ENCODE assay signal across 8 cellular contexts in genomic region chr16:21159281-21159951, GRCh38. TPM values are rescaled to one million over a fixed set of nuclear protein-coding genes. Genes with fewer than 3 reads are reported as not detected.
DNase-seq lines count a peak whose midpoint lies in the region; ATAC-seq, FAIRE-seq and TF ChIP-seq lines count a peak whose summit lies in the region.

No MANE protein-coding gene starts in this region.

- H3K79me2 ChIP-seq in PC-3 (ENCODE audit: low read length) (peaks cover 12% of the 10 kb centered on the region), keratinocyte (ENCODE audit: control insufficient read depth, insufficient read depth, low read length) (peaks cover 29% of the 10 kb centered on the region)

- TF ChIP-seq POLR2A in breast epithelium (IDR thresholded peaks at IDR 0.05), result no peak

- peak; percentile 23 for ATAC-seq in PC-3
- no peak for ATAC-seq in GM18870 (IDR thresholded peaks at IDR 0.05; ENCODE audit: unreplicated experiment)
- no peak for ATAC-seq in GM21381 (IDR thresholded peaks at IDR 0.05; ENCODE audit: unreplicated experiment)

- H3K36me3 ChIP-seq in PC-3 (ENCODE audit: low read depth, low read length), result no peaks in the 10 kb centered on the region
- no peaks in the 10 kb centered on the region for H3K36me3 ChIP-seq in breast epithelium
- H3K36me3 ChIP-seq in keratinocyte (ENCODE audit: control insufficient read depth in 2 of 2, extremely low read depth in 1 of 2, insufficient read depth in 2 of 2, low read length in 2 of 2), result peaks cover under 1 to 22% of the 10 kb centered on the region in 2 experiments

- no peaks in the 10 kb centered on the region for H3K9me3 ChIP-seq in PC-3 (ENCODE audit: low read length)
- H3K9me3 ChIP-seq in breast epithelium, result no peaks in the 10 kb centered on the region
- no peaks in the 10 kb centered on the region for H3K9me3 ChIP-seq in keratinocyte (ENCODE audit: control insufficient read depth, low read depth, low read length)

- H3K9ac ChIP-seq in PC-3 (ENCODE audit: low read length) (peak overlapping the region; percentile 72), keratinocyte (ENCODE audit: control insufficient read depth, extremely low read depth, insufficient read depth, low read length) (peak overlapping the region; percentile 86)

- CTCF ChIA-PET in PC-3 (lab: Charles Lee), result interaction anchor here (1.6 kb wide), 1 partner anchor 29 kb away, joined by 10 read pairs; no protein-coding TSS in a partner anchor

- H3F3A ChIP-seq in PC-3 (ENCODE audit: low read length, unreplicated experiment), result no peaks in the 10 kb centered on the region

- H4K20me1 ChIP-seq in PC-3 (ENCODE audit: low read length) (no peaks in the 10 kb centered on the region; the same call in 1 of the 2 replicates), keratinocyte (ENCODE audit: control insufficient read depth, extremely low read depth, insufficient read depth, low read length) (no peaks in the 10 kb centered on the region)

- DNase-seq in GM12865 (ENCODE audit: low read depth), result peak; percentile 28
- DNase-seq in PC-3, result peak; percentile 54
- peak; percentile 51 to 55 for DNase-seq in breast epithelium (ENCODE audit: low spot score in 2 of 2)
- DNase-seq in keratinocyte (ENCODE audit: low read depth, low spot score), result no peak
- DNase-seq in stimulated activated CD4-positive, alpha-beta T cell treated with anti-CD3 and anti-CD28 coated beads, Interleukin-4, amount 100 ng/mL, for 24 hours, result peak; percentile 10
- no peak for DNase-seq in NCI-H2029 treated with DMSO at 0.1 percent for 48 hours (lab: John Stamatoyannopoulos, UW)

- no peak for FAIRE-seq in keratinocyte (lab: Jason Lieb, UNC)

- no TSS peak for BruUV-seq in PC-3 (replicated peaks; lab: Mats Ljungman, UMichigan)

- dilution Hi-C loops in keratinocyte (cut with MboI; ENCODE audit: extremely low pct_ligation_motif_present, low sequenced_read_pairs), result no loop called here

- H3K4me2 ChIP-seq in PC-3 (ENCODE audit: low read length) (peak overlapping the region; percentile 99), keratinocyte (ENCODE audit: control insufficient read depth, extremely low read depth, insufficient read depth, low read depth, low read length) (peak overlapping the region; percentile 98)

- H3K4me1 ChIP-seq in PC-3 (ENCODE audit: insufficient read depth, low read length), result peaks cover 49% of the 10 kb centered on the region
- peaks cover 0 to 15% of the 10 kb centered on the region in 2 donors for H3K4me1 ChIP-seq in breast epithelium
- peaks cover 26% of the 10 kb centered on the region for H3K4me1 ChIP-seq in keratinocyte (ENCODE audit: control insufficient read depth, extremely low read depth, insufficient read depth, low read length)

- TF ChIP-seq CTCF in GM12865 (IDR thresholded peaks at IDR 0.05; ENCODE audit: insufficient read depth, low read depth, low read length, missing control alignments) (no peak), PC-3 (conservative IDR thresholded peaks at IDR 0.05; ENCODE audit: low read depth, low read length) (no peak), breast epithelium (IDR thresholded peaks at IDR 0.05) (no peak), keratinocyte (optimal IDR thresholded peaks at IDR 0.05 in 1 of 3, IDR thresholded peaks at IDR 0.05 in 1 of 3, conservative IDR thresholded peaks at IDR 0.05 in 1 of 3; ENCODE audit: extremely low read depth in 1 of 3, insufficient read depth in 2 of 3, low read length in 3 of 3) (no peak)

- POLR2A ChIA-PET in PC-3 (lab: Charles Lee; ENCODE audit: unreplicated experiment), result interaction anchor here (0.5 to 0.7 kb wide), 2 partner anchors 10 to 131 kb away, joined by 4 to 8 read pairs; no protein-coding TSS in a partner anchor

- peak overlapping the region; percentile 67 for H3K4me3 ChIP-seq in GM12865 (ENCODE audit: low read depth, low read length)
- peak overlapping the region; percentile 87 for H3K4me3 ChIP-seq in PC-3 (ENCODE audit: low read length)
- peak overlapping the region; percentile 89 to 96 (median 91) for H3K4me3 ChIP-seq in breast epithelium
- peak overlapping the region; percentile 89 to 96 (median 90) for H3K4me3 ChIP-seq in keratinocyte (ENCODE audit: control insufficient read depth in 2 of 3, extremely low read depth in 1 of 3, insufficient read depth in 2 of 3, low read depth in 1 of 3, low read length in 3 of 3)

- peak overlapping the region; percentile 87 for H2AFZ ChIP-seq in PC-3 (ENCODE audit: low read length)
- H2AFZ ChIP-seq in keratinocyte (ENCODE audit: control insufficient read depth, low read length), result peak overlapping the region; percentile 82

- H3K9me2 ChIP-seq in PC-3 (replicated peaks; ENCODE audit: low read length), result no peaks in the 10 kb centered on the region

- peak overlapping the region; percentile 36 for H3K27ac ChIP-seq in PC-3 (ENCODE audit: low read length)
- peak overlapping the region; percentile 90 to 91 for H3K27ac ChIP-seq in breast epithelium
- H3K27ac ChIP-seq in keratinocyte (ENCODE audit: control insufficient read depth, insufficient read depth, low read length), result peak overlapping the region; percentile 84

- H3K27me3 ChIP-seq in PC-3 (ENCODE audit: low read length), result no peaks in the 10 kb centered on the region
- H3K27me3 ChIP-seq in breast epithelium, result no peaks in the 10 kb centered on the region
- no peaks in the 10 kb centered on the region for H3K27me3 ChIP-seq in keratinocyte (ENCODE audit: control insufficient read depth, extremely low read depth, insufficient read depth, low read length)

- no peaks in the 10 kb centered on the region for H3K9me1 ChIP-seq in keratinocyte (ENCODE audit: control insufficient read depth, extremely low read depth, insufficient read depth, low read length)

- intact Hi-C loops in PC-3 (cut with micrococcal nuclease) (loop anchor here (5.0 kb wide), 1 partner anchor 1163 kb away; no protein-coding TSS in a partner anchor), breast epithelium (cut with DNase I; ENCODE audit: low total_unique reads) (no loop called here)

RNA-seq across cellular contexts. Expression of gene LDAF1, which starts 0.9 kb away (rescaled TPM):
- total RNA-seq in PC-3 (2014; rRNA removed) (3.6 and 11.5 TPM in 2 replicates), breast epithelium (10 to 100 TPM; 49.2 to 99.4 (median 97.5) TPM)
- polyA plus RNA-seq in keratinocyte, result 45.4 to 79.7 TPM (median 60.9 TPM) in 3 replicates
- 90.1 TPM for polyA plus RNA-seq in keratinocyte (2011; ENCODE audit: low read depth)
- polyA plus RNA-seq in keratinocyte (2011; cell fraction: cytosol; rRNA removed), result 63.5 and 71.2 TPM in 2 replicates
- 38.4 and 43.1 TPM in 2 replicates for polyA plus RNA-seq in keratinocyte (2011; cell fraction: nucleus; rRNA removed)
- polyA plus RNA-seq in keratinocyte (2012; ENCODE audit: low replicate concordance), result 50.2 and 121 TPM in 2 replicates
- polyA minus RNA-seq in keratinocyte, result 69.1 to 189 TPM (median 101 TPM) in 3 replicates
- polyA minus RNA-seq in keratinocyte (2011; cell fraction: cytosol; rRNA and poly(A)+ RNA removed), result 79.8 TPM
- 34.4 and 38.1 TPM in 2 replicates for polyA minus RNA-seq in keratinocyte (2011; cell fraction: nucleus; rRNA and poly(A)+ RNA removed)

RNA-seq across cellular contexts. Expression of gene DNAH3, which starts 8.8 kb away (rescaled TPM):
- total RNA-seq in PC-3 (2014; rRNA removed), result under 0.01 and 0.11 TPM in 2 replicates
- under 1 TPM in 2 of 3 donors, not detected in 1; under 0.01 to 0.59 TPM for total RNA-seq in breast epithelium
- 1.00 to 1.4 TPM (median 1.2 TPM) in 3 replicates for polyA plus RNA-seq in keratinocyte
- polyA plus RNA-seq in keratinocyte (2011; ENCODE audit: low read depth), result 0.41 TPM
- 0.77 and 0.92 TPM in 2 replicates for polyA plus RNA-seq in keratinocyte (2011; cell fraction: cytosol; rRNA removed)
- polyA plus RNA-seq in keratinocyte (2011; cell fraction: nucleus; rRNA removed), result 3.1 and 3.7 TPM in 2 replicates
- polyA plus RNA-seq in keratinocyte (2012; ENCODE audit: low replicate concordance), result 0.51 and 0.70 TPM in 2 replicates
- polyA minus RNA-seq in keratinocyte, result 0.30 to 3.0 TPM (median 1.2 TPM) in 3 replicates
- polyA minus RNA-seq in keratinocyte (2011; cell fraction: cytosol; rRNA and poly(A)+ RNA removed), result 0.77 TPM
- 0.95 and 1.6 TPM in 2 replicates for polyA minus RNA-seq in keratinocyte (2011; cell fraction: nucleus; rRNA and poly(A)+ RNA removed)

RNA-seq across cellular contexts. Expression of gene ZP2, which starts 52.0 kb away (rescaled TPM):
- total RNA-seq in PC-3 (2014; rRNA removed) (not detected in 2 replicates), breast epithelium (not detected)
- not detected in 3 replicates for polyA plus RNA-seq in keratinocyte
- not detected for polyA plus RNA-seq in keratinocyte (2011; ENCODE audit: low read depth)
- polyA plus RNA-seq in keratinocyte (2011; cell fraction: cytosol; rRNA removed), result not detected in 2 replicates
- polyA plus RNA-seq in keratinocyte (2011; cell fraction: nucleus; rRNA removed), result not detected in 2 replicates
- not detected in 2 replicates for polyA plus RNA-seq in keratinocyte (2012; ENCODE audit: low replicate concordance)
- not detected in 3 replicates for polyA minus RNA-seq in keratinocyte
- not detected for polyA minus RNA-seq in keratinocyte (2011; cell fraction: cytosol; rRNA and poly(A)+ RNA removed)
- not detected in 2 replicates for polyA minus RNA-seq in keratinocyte (2011; cell fraction: nucleus; rRNA and poly(A)+ RNA removed)

Comparison
In these comparisons a context has a peak if more than half of its experiments do, and no peak if none do; other contexts are left out.
1. DNase-seq: peak in GM12865 (single experiment), PC-3 (single experiment), breast epithelium (2 of 2) and stimulated activated CD4-positive, alpha-beta T cell treated with anti-CD3 and anti-CD28 coated beads, Interleukin-4, amount 100 ng/mL, for 24 hours (single experiment); none in keratinocyte (single experiment) and NCI-H2029 treated with DMSO at 0.1 percent for 48 hours (single experiment).
2. H3K27ac ChIP-seq: peak in every context shown above with its lines; median percentile 90 in breast epithelium; 84 in keratinocyte; 36 in PC-3.
3. Peak in every context shown above with its lines, with median percentiles within 50 percentile points of each other: H3K4me3 ChIP-seq.